Comparison of ENCODE assay signal across 8 cellular contexts in the genomic region with DNA sequence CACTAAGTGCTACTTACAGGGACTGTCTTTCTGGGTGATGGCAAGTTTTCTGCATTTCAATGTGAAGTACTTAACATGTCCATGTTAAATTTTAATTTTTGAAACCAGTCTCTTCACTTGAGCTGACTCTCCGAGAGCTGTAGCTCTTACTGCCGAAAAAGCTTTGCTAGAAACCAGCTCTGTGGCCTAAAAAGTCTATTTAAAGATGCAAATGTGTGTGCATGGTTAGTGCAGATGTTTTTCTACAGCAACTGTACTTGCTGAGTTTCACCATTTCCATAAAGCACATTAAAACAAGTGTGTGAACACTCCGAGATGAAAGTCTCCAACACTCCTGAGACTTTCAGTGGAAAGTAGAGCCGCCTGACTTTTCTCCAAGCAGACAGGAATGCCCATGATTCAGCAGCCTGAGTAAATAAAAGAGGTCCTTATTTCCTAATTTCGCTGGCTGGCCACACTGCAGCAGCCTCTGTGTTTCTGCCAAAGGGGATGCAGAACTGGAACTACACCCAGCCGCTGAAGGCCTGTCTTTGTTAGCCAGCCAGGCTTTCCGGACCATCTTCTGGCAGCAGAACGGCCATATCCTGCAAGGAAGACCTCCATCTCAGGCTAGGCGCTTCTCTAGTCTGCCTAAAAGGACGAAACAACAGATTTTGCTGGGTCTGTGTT.
DNase-seq lines count a peak whose midpoint lies in the region; ATAC-seq and TF ChIP-seq lines count a peak whose summit lies in the region.

No MANE protein-coding gene starts in this region.

- peak; percentile 94 for DNase-seq in adipocyte (ENCODE audit: low read depth)
- peak; percentile 72 to 85 (median 79) for DNase-seq in heart left ventricle
- DNase-seq in skeletal muscle cell (ENCODE audit: low read depth), result peak; percentile 90
- no peak for DNase-seq in activated naive CD4-positive, alpha-beta T cell treated with anti-CD3 and anti-CD28 coated beads, Interleukin-2, amount 50 U/mL, for 72 hours (ENCODE audit: low spot score in 2 of 2)
- DNase-seq in progenitor cell of endocrine pancreas (ENCODE audit: low spot score, unreplicated experiment), result no peak
- DNase-seq in DMS 273 treated with DMSO at 0.1 percent for 48 hours (lab: John Stamatoyannopoulos, UW), result no peak

- peak; percentile 58 for ATAC-seq in GM19395 (IDR thresholded peaks at IDR 0.05; ENCODE audit: unreplicated experiment)
- peak; percentile 75 to 92 (median 87) for ATAC-seq in heart left ventricle
- no peak for ATAC-seq in GM21529 (IDR thresholded peaks at IDR 0.05; ENCODE audit: unreplicated experiment)
- no peak for ATAC-seq in activated naive CD4-positive, alpha-beta T cell treated with anti-CD3 and anti-CD28 coated beads, Interleukin-2, amount 50 U/mL, for 72 hours

- intact Hi-C loops in heart left ventricle (cut with DNase I), result loop anchor here in 8 of 10 donors (2.0 to 10.0 kb wide), 9 partner anchors 54 to 356 kb away; partner anchors contain the start of gene ZNF521 (in 4 of the 8)

- H3K4me1 Mint-ChIP-seq in progenitor cell of endocrine pancreas (ENCODE audit: low read depth), result peaks cover 40% of the 10 kb centered on the region

- H3K4me3 ChIP-seq in adipocyte (ENCODE audit: low read length), result peak overlapping the region; percentile 68
- H3K4me3 ChIP-seq in heart left ventricle, result peak overlapping the region in 3 of 12 donors; percentile 2 to 27 (median 3)
- no peak overlapping the region for H3K4me3 ChIP-seq in skeletal muscle cell (ENCODE audit: low read depth, low read length)

- peak overlapping the region; percentile 48 for H3K9ac ChIP-seq in adipocyte (ENCODE audit: low read length)

- H3K9me3 ChIP-seq in adipocyte (ENCODE audit: control insufficient read depth, low read length) (no peaks in the 10 kb centered on the region), heart left ventricle (no peaks in the 10 kb centered on the region)

- 35 to 51% (median 41%) methylated on average over 10 of the region's 10 CpGs for WGBS in heart left ventricle, 4 donors

- H3K36me3 ChIP-seq in adipocyte (ENCODE audit: control insufficient read depth, insufficient read depth, low read length, severe bottlenecking), result peaks cover 15% of the 10 kb centered on the region
- peaks cover 0 to 16% (median 13%) of the 10 kb centered on the region in 9 donors for H3K36me3 ChIP-seq in heart left ventricle

- H3K27ac ChIP-seq in heart left ventricle, result peak overlapping the region; percentile 43 to 74 (median 64)

- H3K27me3 ChIP-seq in adipocyte (replicated peaks; ENCODE audit: control insufficient read depth, insufficient read depth, low read length) (no peaks in the 10 kb centered on the region), heart left ventricle (no peaks in the 10 kb centered on the region)

- TF ChIP-seq CTCF in heart left ventricle (IDR thresholded peaks at IDR 0.05) (no peak), progenitor cell of endocrine pancreas (IDR thresholded peaks at IDR 0.05; ENCODE audit: unreplicated experiment) (no peak)

- H3K27me3 Mint-ChIP-seq in progenitor cell of endocrine pancreas, result peaks cover 47% of the 10 kb centered on the region

- no peaks in the 10 kb centered on the region for H3K36me3 Mint-ChIP-seq in activated naive CD4-positive, alpha-beta T cell treated with anti-CD3 and anti-CD28 coated beads, Interleukin-2, amount 50 U/mL, for 72 hours
- peaks cover 8% of the 10 kb centered on the region for H3K36me3 Mint-ChIP-seq in progenitor cell of endocrine pancreas (ENCODE audit: insufficient read depth)

- TF ChIP-seq POLR2A in heart left ventricle (IDR thresholded peaks at IDR 0.05), result no peak

- H3K27ac Mint-ChIP-seq in activated naive CD4-positive, alpha-beta T cell treated with anti-CD3 and anti-CD28 coated beads, Interleukin-2, amount 50 U/mL, for 72 hours, result no peak overlapping the region
- no peak overlapping the region for H3K27ac Mint-ChIP-seq in progenitor cell of endocrine pancreas

- no peak overlapping the region for H3K4me3 Mint-ChIP-seq in progenitor cell of endocrine pancreas (ENCODE audit: low read depth)

- H3K4me1 ChIP-seq in adipocyte (ENCODE audit: control insufficient read depth, insufficient read depth, low read length) (peaks cover 39% of the 10 kb centered on the region), heart left ventricle (peaks cover 6 to 73% (median 46%) of the 10 kb centered on the region in 12 donors)

- H3K9me3 Mint-ChIP-seq in activated naive CD4-positive, alpha-beta T cell treated with anti-CD3 and anti-CD28 coated beads, Interleukin-2, amount 50 U/mL, for 72 hours, result no peaks in the 10 kb centered on the region
- H3K9me3 Mint-ChIP-seq in progenitor cell of endocrine pancreas (ENCODE audit: low read depth), result no peaks in the 10 kb centered on the region

Comparison
In these comparisons a context has a peak if more than half of its experiments do, and no peak if none do; other contexts are left out.
1. ATAC-seq: peak in GM19395 (single experiment) and heart left ventricle (4 of 4); none in GM21529 (single experiment) and activated naive CD4-positive, alpha-beta T cell treated with anti-CD3 and anti-CD28 coated beads, Interleukin-2, amount 50 U/mL, for 72 hours (0 of 2).
2. DNase-seq: peak in adipocyte (single experiment), heart left ventricle (5 of 5) and skeletal muscle cell (single experiment); none in activated naive CD4-positive, alpha-beta T cell treated with anti-CD3 and anti-CD28 coated beads, Interleukin-2, amount 50 U/mL, for 72 hours (0 of 2), progenitor cell of endocrine pancreas (single experiment) and DMS 273 treated with DMSO at 0.1 percent for 48 hours (single experiment).